In the genomic region with DNA sequence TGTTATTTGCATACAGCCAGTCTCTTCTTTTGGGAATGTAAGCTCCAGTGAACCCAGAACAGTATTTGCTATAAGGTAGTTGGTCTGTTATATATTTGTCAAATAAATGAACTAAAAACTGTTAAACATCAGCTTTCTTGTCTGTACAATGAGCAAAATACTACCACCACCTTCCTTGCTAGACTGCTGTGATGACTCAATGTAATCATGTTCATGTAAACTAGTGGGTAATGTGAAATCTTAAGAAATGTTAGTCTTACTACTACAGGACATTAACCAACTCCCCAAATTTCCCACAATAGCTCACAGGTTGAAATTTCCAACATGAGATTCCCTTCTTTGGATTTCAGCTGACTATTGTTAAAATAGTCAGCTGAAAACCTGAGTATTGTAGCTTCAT, we compare ENCODE assay signal across 21 cellular contexts.
A peak's percentile ranks its signal among the peaks of the same experiment; 100 is the strongest.
DNase-seq lines count a peak whose midpoint lies in the region; ATAC-seq, FAIRE-seq and TF ChIP-seq lines count a peak whose summit lies in the region.
"Had no signal": no experiment of that assay in that cellular context is flagged by ENCODE, and none has a peak within 500 bp of the region (broad histone marks: within the 10 kb centered on the region; RNA-seq: fewer than 3 reads in every experiment).

No MANE protein-coding gene starts in this region.

- DNase-seq in AG10803 (ENCODE audit: low read depth) (peak; percentile 20), H54 (ENCODE audit: insufficient read length, low spot score) (no peak), choroid plexus epithelial cell (ENCODE audit: low read depth) (peak; percentile 29), foreskin keratinocyte (no peak), heart right ventricle (no peak), right atrium auricular region (ENCODE audit: low spot score) (no peak)
- DNase-seq: EL, MV-4-11, NCI-H1105 treated with DMSO at 0.1 percent for 48 hours, NCI-H2029 treated with DMSO at 0.1 percent for 48 hours, NCI-H69, PC-9, RPMI8226, SHP77 treated with DMSO at 0.1 percent for 48 hours, SW 1271 had no signal

- TF ChIP-seq CTCF in AG10803 (conservative IDR thresholded peaks at IDR 0.05; ENCODE audit: low read length) (no peak), choroid plexus epithelial cell (conservative IDR thresholded peaks at IDR 0.05; ENCODE audit: low read depth, low read length) (no peak), foreskin keratinocyte (conservative IDR thresholded peaks at IDR 0.05) (no peak), heart right ventricle (IDR thresholded peaks at IDR 0.05) (no peak), right atrium auricular region (IDR thresholded peaks at IDR 0.05) (no peak)

- H3K4me3 ChIP-seq in AG10803 (ENCODE audit: low read length), result no peak overlapping the region
- H3K4me3 ChIP-seq in choroid plexus epithelial cell (ENCODE audit: low read depth, low read length), result no peak overlapping the region
- H3K4me3 ChIP-seq in heart right ventricle, result no peak overlapping the region
- no peak overlapping the region for H3K4me3 ChIP-seq in right atrium auricular region
- H3K4me3 ChIP-seq: PC-9, SK-N-MC had no signal

- H3K4me1 ChIP-seq in foreskin keratinocyte (no peaks in the 10 kb centered on the region), heart right ventricle (no peaks in the 10 kb centered on the region), right atrium auricular region (no peaks in the 10 kb centered on the region)

- ATAC-seq in foreskin keratinocyte (peak; percentile 44), HG02884 (IDR thresholded peaks at IDR 0.05; ENCODE audit: unreplicated experiment) (no peak), heart right ventricle (no peak), HG03025 (IDR thresholded peaks at IDR 0.05; ENCODE audit: low FRiP score, unreplicated experiment) (no peak)
- ATAC-seq: HCT116 had no signal

- no peaks in the 10 kb centered on the region for H3K9me3 ChIP-seq in heart right ventricle
- no peaks in the 10 kb centered on the region for H3K9me3 ChIP-seq in right atrium auricular region

- no peaks in the 10 kb centered on the region for H3K27me3 ChIP-seq in foreskin keratinocyte
- peaks cover 0 to 5% (median 0%) of the 10 kb centered on the region in 7 donors for H3K27me3 ChIP-seq in heart right ventricle
- H3K27me3 ChIP-seq in right atrium auricular region, result no peaks in the 10 kb centered on the region

- H3K27ac ChIP-seq in foreskin keratinocyte (no peak overlapping the region), heart right ventricle (no peak overlapping the region), right atrium auricular region (no peak overlapping the region)
- H3K27ac ChIP-seq: C4-2B, PC-9, SK-N-MC had no signal

- TF ChIP-seq POLR2A in H54 (IDR thresholded peaks at IDR 0.05; ENCODE audit: low read depth, low read length), result no peak

- intact Hi-C loops in heart right ventricle (cut with DNase I), result no loop called here

- H3K36me3 ChIP-seq in heart right ventricle (no peaks in the 10 kb centered on the region), right atrium auricular region (no peaks in the 10 kb centered on the region)

- peak; percentile 95 for FAIRE-seq in H54 (lab: Jason Lieb, UNC)
- FAIRE-seq: D721Med had no signal

Comparison
In these comparisons a context has a peak if more than half of its experiments do, and no peak if none do; other contexts are left out.
1. DNase-seq: peak in AG10803 (single experiment) and choroid plexus epithelial cell (single experiment); none in H54 (single experiment), foreskin keratinocyte (0 of 2), heart right ventricle (0 of 2) and right atrium auricular region (single experiment).